In genomic region chr2:32904711-32905110, GRCh38 we compare ENCODE assay signal across 19 cellular contexts.
"Had no signal": no experiment of that assay in that cellular context is flagged by ENCODE, and none has a peak within 500 bp of the region (broad histone marks: within the 10 kb centered on the region; RNA-seq: fewer than 3 reads in every experiment).

No MANE protein-coding gene starts in this region.

- H3K36me3 Mint-ChIP-seq: activated naive CD8-positive, alpha-beta T cell treated with anti-CD3 and anti-CD28 coated beads, Interleukin-2, amount 10 ng/mL, durations not matched to agents 7 days and 5 days; stimulated activated effector memory CD8-positive, alpha-beta T cell treated with anti-CD3 and anti-CD28 coated beads, Interleukin-12 subunit alpha, Interleukin-12 subunit beta, amount 100 ng/mL, for 72 hours had no signal

- H3K9ac ChIP-seq: parathyroid adenoma had no signal

- H2AFZ ChIP-seq: parathyroid adenoma had no signal

- H3K27me3 ChIP-seq: brain microvascular endothelial cell, gastroesophageal sphincter had no signal

- H3K4me1 ChIP-seq: gastroesophageal sphincter, lower lobe of right lung, parathyroid adenoma had no signal

- H3K27ac ChIP-seq: brain microvascular endothelial cell, epithelial cell of prostate, lower lobe of right lung, parathyroid adenoma had no signal

- H3K36me3 ChIP-seq: brain microvascular endothelial cell, gastroesophageal sphincter, lower lobe of right lung, thoracic aorta had no signal

- DNase-seq: activated B cell treated with CpG ODN at 0.5 μM for 24 hours; activated CD4-positive, alpha-beta T cell treated with anti-CD3 and anti-CD28 coated beads, Interleukin-2, amount 10 ng/mL, durations not matched to agents 7 days and 5 days; activated naive CD4-positive, alpha-beta T cell; activated naive CD8-positive, alpha-beta T cell treated with anti-CD3 and anti-CD28 coated beads, Interleukin-2, amount 10 ng/mL, durations not matched to agents 7 days and 5 days; anterior cingulate cortex; brain microvascular endothelial cell; dermis blood vessel endothelial cell; effector memory CD8-positive, alpha-beta T cell; left colon; lower lobe of right lung; stimulated activated CD4-positive, alpha-beta T cell treated with anti-CD3 and anti-CD28 coated beads, Interleukin-12 subunit alpha, Interleukin-12 subunit beta, amount 100 ng/mL, for 4 hours; stimulated activated CD4-positive, alpha-beta T cell treated with anti-CD3 and anti-CD28 coated beads, Interleukin-2, amount 100 ng/mL, for 24 hours; T-helper 2 cell had no signal

- H3K27ac Mint-ChIP-seq: activated B cell treated with CpG ODN at 0.5 μM for 24 hours; activated CD4-positive, alpha-beta T cell treated with anti-CD3 and anti-CD28 coated beads, Interleukin-2, amount 10 ng/mL, durations not matched to agents 7 days and 5 days; activated naive CD8-positive, alpha-beta T cell treated with anti-CD3 and anti-CD28 coated beads, Interleukin-2, amount 10 ng/mL, durations not matched to agents 7 days and 5 days; activated T-helper 1 cell treated with anti-CD3 and anti-CD28 coated beads, Interleukin-12 subunit alpha, Interleukin-12 subunit beta, Interleukin-2, Interleukin-4 antibody, amounts not matched to agents 30 ng/mL and 10 ng/mL and 1 ng/mL, durations not matched to agents 14 hours and 24 hours and 36 hours; effector memory CD8-positive, alpha-beta T cell; stimulated activated effector memory CD8-positive, alpha-beta T cell treated with anti-CD3 and anti-CD28 coated beads, Interleukin-12 subunit alpha, Interleukin-12 subunit beta, amount 100 ng/mL, for 72 hours had no signal

- H3K4me3 ChIP-seq: gastroesophageal sphincter, lower lobe of right lung, thoracic aorta had no signal

- H3K9me3 ChIP-seq: gastroesophageal sphincter, lower lobe of right lung, thoracic aorta had no signal

- ATAC-seq: effector memory CD8-positive, alpha-beta T cell; gastroesophageal sphincter; left colon; lower lobe of right lung; stimulated activated effector memory CD8-positive, alpha-beta T cell treated with anti-CD3 and anti-CD28 coated beads, Interleukin-12 subunit alpha, Interleukin-12 subunit beta, amount 100 ng/mL, for 72 hours had no signal

- H3K4me3 Mint-ChIP-seq: activated B cell treated with CpG ODN at 0.5 μM for 24 hours; activated CD4-positive, alpha-beta T cell treated with anti-CD3 and anti-CD28 coated beads, Interleukin-2, amount 10 ng/mL, durations not matched to agents 7 days and 5 days; activated naive CD8-positive, alpha-beta T cell treated with anti-CD3 and anti-CD28 coated beads, Interleukin-2, amount 10 ng/mL, durations not matched to agents 7 days and 5 days; activated T-helper 1 cell treated with anti-CD3 and anti-CD28 coated beads, Interleukin-12 subunit alpha, Interleukin-12 subunit beta, Interleukin-2, Interleukin-4 antibody, amounts not matched to agents 30 ng/mL and 10 ng/mL and 1 ng/mL, durations not matched to agents 14 hours and 24 hours and 36 hours; effector memory CD8-positive, alpha-beta T cell; stimulated activated effector memory CD8-positive, alpha-beta T cell treated with anti-CD3 and anti-CD28 coated beads, Interleukin-12 subunit alpha, Interleukin-12 subunit beta, amount 100 ng/mL, for 72 hours had no signal

- H3K9me3 Mint-ChIP-seq: activated B cell treated with CpG ODN at 0.5 μM for 24 hours; activated CD4-positive, alpha-beta T cell treated with anti-CD3 and anti-CD28 coated beads, Interleukin-2, amount 10 ng/mL, durations not matched to agents 7 days and 5 days; activated naive CD8-positive, alpha-beta T cell treated with anti-CD3 and anti-CD28 coated beads, Interleukin-2, amount 10 ng/mL, durations not matched to agents 7 days and 5 days; activated T-helper 1 cell treated with anti-CD3 and anti-CD28 coated beads, Interleukin-12 subunit alpha, Interleukin-12 subunit beta, Interleukin-2, Interleukin-4 antibody, amounts not matched to agents 30 ng/mL and 10 ng/mL and 1 ng/mL, durations not matched to agents 14 hours and 24 hours and 36 hours; effector memory CD8-positive, alpha-beta T cell; stimulated activated effector memory CD8-positive, alpha-beta T cell treated with anti-CD3 and anti-CD28 coated beads, Interleukin-12 subunit alpha, Interleukin-12 subunit beta, amount 100 ng/mL, for 72 hours had no signal

- H3K4me1 Mint-ChIP-seq: activated B cell treated with CpG ODN at 0.5 μM for 24 hours; activated CD4-positive, alpha-beta T cell treated with anti-CD3 and anti-CD28 coated beads, Interleukin-2, amount 10 ng/mL, durations not matched to agents 7 days and 5 days; activated naive CD8-positive, alpha-beta T cell treated with anti-CD3 and anti-CD28 coated beads, Interleukin-2, amount 10 ng/mL, durations not matched to agents 7 days and 5 days; stimulated activated effector memory CD8-positive, alpha-beta T cell treated with anti-CD3 and anti-CD28 coated beads, Interleukin-12 subunit alpha, Interleukin-12 subunit beta, amount 100 ng/mL, for 72 hours had no signal
